ENCODE assay signal across 14 cellular contexts in the genomic region with DNA sequence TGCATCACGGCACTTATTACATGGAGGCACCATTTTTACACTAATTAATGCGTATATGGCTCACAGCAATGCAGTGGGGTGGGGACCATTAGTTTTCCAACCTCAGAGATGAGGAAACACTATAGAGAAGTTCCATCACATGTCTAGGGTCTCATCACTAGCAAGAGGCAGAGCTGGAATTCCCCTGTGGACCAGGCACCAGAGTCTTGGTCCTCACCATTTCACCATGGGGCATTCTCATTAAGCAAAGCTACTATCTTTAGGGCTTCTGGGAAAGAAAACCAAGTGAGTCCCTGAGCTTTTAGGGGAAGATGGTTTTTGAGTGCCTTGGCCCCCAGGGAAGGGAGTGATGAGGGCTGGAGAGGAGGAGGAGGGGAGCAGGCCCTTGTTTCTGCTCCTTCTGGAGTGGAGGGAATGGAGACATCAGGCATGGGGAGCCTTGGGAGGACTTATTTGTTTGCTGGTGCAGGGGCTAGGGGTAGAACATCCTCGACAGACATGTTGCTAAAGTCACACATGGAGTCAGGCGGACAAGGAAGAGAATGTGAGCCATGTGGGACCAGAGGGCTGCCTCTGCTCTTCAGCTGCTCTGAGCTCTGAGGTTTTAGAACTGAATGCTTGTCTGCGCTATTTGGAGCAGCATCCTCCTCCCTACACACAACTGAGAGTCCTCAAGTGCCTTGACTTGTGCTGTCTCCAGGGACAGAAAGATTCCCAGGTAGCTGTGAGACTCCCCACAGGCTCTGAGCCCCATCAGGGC. TPM values are rescaled to one million over a fixed set of nuclear protein-coding genes. Genes with fewer than 3 reads are reported as not detected.
DNase-seq lines count a peak whose midpoint lies in the region; ATAC-seq and TF ChIP-seq lines count a peak whose summit lies in the region.
"Had no signal": no experiment of that assay in that cellular context is flagged by ENCODE, and none has a peak within 500 bp of the region (broad histone marks: within the 10 kb centered on the region; RNA-seq: fewer than 3 reads in every experiment).

No MANE protein-coding gene starts in this region.

- peaks cover 66% of the 10 kb centered on the region for H3K4me1 Mint-ChIP-seq in chondrocyte (ENCODE audit: low read depth)
- peaks cover 5 to 13% (median 5%) of the 10 kb centered on the region in 3 donors for H3K4me1 Mint-ChIP-seq in naive B cell
- H3K4me1 Mint-ChIP-seq: immature natural killer cell had no signal

- no peak for ATAC-seq in heart left ventricle
- ATAC-seq in Right ventricle myocardium inferior = no peak
- ATAC-seq in naive B cell (ENCODE audit: low read depth in 2 of 2) = peak in 1 of 2 donors; percentile 34
- no peak for ATAC-seq in HG02610 (IDR thresholded peaks at IDR 0.05; ENCODE audit: unreplicated experiment)
- ATAC-seq: WTC11 had no signal

- DNase-seq in heart left ventricle (no peak), Right ventricle myocardium inferior (ENCODE audit: missing footprints) (no peak), chondrocyte (ENCODE audit: low spot score) (no peak), naive B cell (no peak), uterus (no peak), spleen (no peak), H4 (ENCODE audit: low spot score) (no peak)
- DNase-seq: activated naive CD4-positive, alpha-beta T cell treated with anti-CD3 and anti-CD28 coated beads for 36 hours; AML-193; effector CD8-positive, alpha-beta T cell; immature natural killer cell; NCI-H1417 treated with DMSO at 0.1 percent for 48 hours had no signal

- H3K27ac Mint-ChIP-seq in chondrocyte (ENCODE audit: unreplicated experiment) (peak overlapping the region; percentile 97), naive B cell (peak overlapping the region in 5 of 6 donors; percentile 61 to 94 (median 84))
- H3K27ac Mint-ChIP-seq: immature natural killer cell, WTC11 had no signal

- no peaks in the 10 kb centered on the region for H3K27me3 Mint-ChIP-seq in chondrocyte (ENCODE audit: low read depth)
- H3K27me3 Mint-ChIP-seq in naive B cell = peaks cover 0 to 6% (median 0%) of the 10 kb centered on the region in 3 donors

- peaks cover 10 to 59% (median 42%) of the 10 kb centered on the region in 12 donors for H3K4me1 ChIP-seq in heart left ventricle
- H3K4me1 ChIP-seq in uterus = peaks cover 5 to 18% of the 10 kb centered on the region in 2 donors
- H3K4me1 ChIP-seq in spleen = peaks cover 0 to 37% (median 2%) of the 10 kb centered on the region in 6 donors

- H3K9me3 ChIP-seq in heart left ventricle (no peaks in the 10 kb centered on the region), uterus (no peaks in the 10 kb centered on the region), spleen (no peaks in the 10 kb centered on the region)

- TF ChIP-seq POLR2A in heart left ventricle (IDR thresholded peaks at IDR 0.05) (no peak), uterus (IDR thresholded peaks at IDR 0.05) (no peak), spleen (IDR thresholded peaks at IDR 0.05) (no peak)

- H3K27me3 ChIP-seq in heart left ventricle = no peaks in the 10 kb centered on the region
- no peaks in the 10 kb centered on the region for H3K27me3 ChIP-seq in uterus
- no peaks in the 10 kb centered on the region for H3K27me3 ChIP-seq in spleen (replicated peaks in 1 of 7)

- H3K9me3 Mint-ChIP-seq in chondrocyte (ENCODE audit: low read depth) = no peaks in the 10 kb centered on the region
- H3K9me3 Mint-ChIP-seq in naive B cell = no peaks in the 10 kb centered on the region
- H3K9me3 Mint-ChIP-seq: activated naive CD4-positive, alpha-beta T cell treated with anti-CD3 and anti-CD28 coated beads for 36 hours; immature natural killer cell had no signal

- intact Hi-C loops in heart left ventricle (cut with DNase I) (loop anchor here in 5 of 10 donors (2.0 to 5.0 kb wide), 3 partner anchors 36 to 41 kb away; partner anchors contain the start of gene ZBED5 (in 2 of the 5)), Right ventricle myocardium inferior (cut with DNase I) (loop anchor here (2.0 kb wide), 1 partner anchor 39 kb away; the partner anchor contains the start of gene ZBED5), uterus (cut with DNase I; ENCODE audit: low total_unique reads) (no loop called here), spleen (cut with DNase I; ENCODE audit: low total_unique reads) (no loop called here)

- no peak overlapping the region for H3K4me3 ChIP-seq in heart left ventricle
- H3K4me3 ChIP-seq in uterus = no peak overlapping the region
- H3K4me3 ChIP-seq in spleen = no peak overlapping the region

- TF ChIP-seq CTCF in heart left ventricle (IDR thresholded peaks at IDR 0.05) = no peak
- TF ChIP-seq CTCF in chondrocyte (IDR thresholded peaks at IDR 0.05) = no peak
- TF ChIP-seq CTCF in uterus (IDR thresholded peaks at IDR 0.05) = no peak
- TF ChIP-seq CTCF in spleen (IDR thresholded peaks at IDR 0.05 in 8 of 11, conservative IDR thresholded peaks at IDR 0.05 in 3 of 11) = no peak

- WGBS in heart left ventricle, 4 donors = 86 to 95% (median 92%) methylated on average over 5 of the region's 5 CpGs
- 90 to 92% (median 91%) methylated on average over 5 of the region's 5 CpGs for WGBS in spleen, 5 donors

- H3K4me3 Mint-ChIP-seq in chondrocyte (ENCODE audit: unreplicated experiment) (no peak overlapping the region), naive B cell (no peak overlapping the region)
- H3K4me3 Mint-ChIP-seq: activated naive CD4-positive, alpha-beta T cell treated with anti-CD3 and anti-CD28 coated beads for 36 hours; immature natural killer cell; WTC11 had no signal

- H3K36me3 Mint-ChIP-seq in chondrocyte (ENCODE audit: low read depth) = no peaks in the 10 kb centered on the region
- H3K36me3 Mint-ChIP-seq in naive B cell = peaks cover 0 to 7% of the 10 kb centered on the region in 2 donors
- H3K36me3 Mint-ChIP-seq: immature natural killer cell, WTC11 had no signal

- H3K27ac ChIP-seq in heart left ventricle (peak overlapping the region in 11 of 12 donors; percentile 89 to 98 (median 90)), uterus (peak overlapping the region; percentile 88 to 91), spleen (peak overlapping the region in 1 of 8 donors; percentile 76)

- no peaks in the 10 kb centered on the region for H3K36me3 ChIP-seq in heart left ventricle
- H3K36me3 ChIP-seq in uterus = no peaks in the 10 kb centered on the region
- H3K36me3 ChIP-seq in spleen = no peaks in the 10 kb centered on the region

RNA-seq across cellular contexts. Expression of gene ZBED5, which starts 40.3 kb away (rescaled TPM):
- total RNA-seq in heart left ventricle (10 to 100 TPM; 26.3 to 49.1 (median 38.9) TPM), Right ventricle myocardium inferior (42.7 TPM), chondrocyte (30.1 to 45.4 TPM (median 33.5 TPM) in 3 replicates), uterus (10 to 100 TPM; 24.6 to 82.7 (median 61.0) TPM), spleen (10 to 100 TPM; 54.8 to 83.8 (median 66.9) TPM)
- polyA plus RNA-seq in heart left ventricle (10 to 100 TPM; 22.5 to 29.5 TPM), naive B cell (ENCODE audit: low read depth in 6 of 6) (10 to 100 TPM; 17.1 to 46.3 (median 35.0) TPM), spleen (10 to 100 TPM; 43.5 to 70.1 (median 46.7) TPM)
- 43.5 and 48.1 TPM in 2 replicates for total RNA-seq in H4 (2014; rRNA removed; shearing (Covaris generic))
